ENCODE assay signal across 1 cellular context in the genomic region with DNA sequence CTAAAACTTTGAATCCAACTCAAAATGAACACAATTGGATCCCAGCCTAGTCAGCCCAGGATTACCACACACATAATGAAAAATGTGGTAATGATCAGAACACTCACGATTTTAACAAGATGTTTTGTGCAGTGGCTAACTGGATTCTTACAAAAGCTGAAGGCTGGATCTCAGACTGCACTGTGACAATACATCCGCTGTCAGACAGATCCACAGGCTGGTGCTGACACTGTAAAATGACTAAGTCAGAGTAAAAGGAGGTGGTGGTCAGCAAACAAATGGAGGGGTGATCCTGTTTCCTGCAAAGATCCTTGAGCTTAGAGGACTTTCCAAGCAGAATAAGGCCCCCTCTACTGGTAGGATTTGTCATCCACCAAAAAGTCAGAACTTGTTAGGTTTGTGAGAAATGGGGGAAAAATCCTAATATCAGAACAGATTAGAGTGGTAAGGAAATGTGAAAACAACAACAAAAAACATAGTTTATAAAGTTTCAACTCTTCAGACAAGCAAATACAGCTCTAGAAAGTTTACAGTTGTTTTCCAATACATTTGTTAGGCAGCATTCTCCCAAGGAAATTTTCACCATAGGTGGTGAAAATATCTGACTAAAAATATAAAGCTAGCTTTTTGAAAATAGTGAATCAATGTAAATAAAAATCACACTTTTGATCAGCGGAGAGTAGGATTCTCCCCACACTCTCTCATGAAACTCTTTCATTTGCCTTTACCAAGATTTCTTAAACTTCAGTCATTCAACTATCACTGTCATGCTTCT.
TF ChIP-seq lines count a peak whose summit lies in the region.

No MANE protein-coding gene starts in this region.

TF ChIP-seq in HepG2, 621 proteins besides CTCF, POLR2A, EP300 and RAD21 (continued from another document and continues in another):
- TF ChIP-seq, protein P1, sequence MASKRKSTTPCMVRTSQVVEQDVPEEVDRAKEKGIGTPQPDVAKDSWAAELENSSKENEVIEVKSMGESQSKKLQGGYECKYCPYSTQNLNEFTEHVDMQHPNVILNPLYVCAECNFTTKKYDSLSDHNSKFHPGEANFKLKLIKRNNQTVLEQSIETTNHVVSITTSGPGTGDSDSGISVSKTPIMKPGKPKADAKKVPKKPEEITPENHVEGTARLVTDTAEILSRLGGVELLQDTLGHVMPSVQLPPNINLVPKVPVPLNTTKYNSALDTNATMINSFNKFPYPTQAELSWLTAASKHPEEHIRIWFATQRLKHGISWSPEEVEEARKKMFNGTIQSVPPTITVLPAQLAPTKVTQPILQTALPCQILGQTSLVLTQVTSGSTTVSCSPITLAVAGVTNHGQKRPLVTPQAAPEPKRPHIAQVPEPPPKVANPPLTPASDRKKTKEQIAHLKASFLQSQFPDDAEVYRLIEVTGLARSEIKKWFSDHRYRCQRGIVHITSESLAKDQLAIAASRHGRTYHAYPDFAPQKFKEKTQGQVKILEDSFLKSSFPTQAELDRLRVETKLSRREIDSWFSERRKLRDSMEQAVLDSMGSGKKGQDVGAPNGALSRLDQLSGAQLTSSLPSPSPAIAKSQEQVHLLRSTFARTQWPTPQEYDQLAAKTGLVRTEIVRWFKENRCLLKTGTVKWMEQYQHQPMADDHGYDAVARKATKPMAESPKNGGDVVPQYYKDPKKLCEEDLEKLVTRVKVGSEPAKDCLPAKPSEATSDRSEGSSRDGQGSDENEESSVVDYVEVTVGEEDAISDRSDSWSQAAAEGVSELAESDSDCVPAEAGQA (IDR thresholded peaks at IDR 0.05; ENCODE audit: low read depth) = no peak
- TF ChIP-seq, protein P1 (CRISPR knock-in tag; IDR thresholded peaks at IDR 0.05; ENCODE audit: borderline replicate concordance) = no peak
- TF ChIP-seq HDAC2 (CRISPR knock-in tag; IDR thresholded peaks at IDR 0.05) (no peak), KAT2B (IDR thresholded peaks at IDR 0.05; ENCODE audit: borderline replicate concordance, low read depth, low read length) (no peak), ATF1 (CRISPR knock-in tag; IDR thresholded peaks at IDR 0.05) (no peak), THAP9 (CRISPR knock-in tag; IDR thresholded peaks at IDR 0.05; ENCODE audit: borderline replicate concordance) (no peak), ZNF512 (CRISPR knock-in tag; IDR thresholded peaks at IDR 0.05) (no peak), ELK4 (CRISPR knock-in tag; IDR thresholded peaks at IDR 0.05; ENCODE audit: borderline replicate concordance) (no peak), TOPORS (CRISPR knock-in tag; IDR thresholded peaks at IDR 0.05) (no peak), SALL1 (CRISPR knock-in tag; IDR thresholded peaks at IDR 0.05) (peak; percentile 56; the same call in 1 of the 2 replicates), ISX (CRISPR knock-in tag; conservative IDR thresholded peaks at IDR 0.05) (no peak), ETV5 (CRISPR knock-in tag; IDR thresholded peaks at IDR 0.05; ENCODE audit: borderline replicate concordance) (peak; percentile 57; the same call in 1 of the 2 replicates), ZEB1 (IDR thresholded peaks at IDR 0.05; ENCODE audit: insufficient replicate concordance, low read depth) (no peak), ZFP62 (CRISPR knock-in tag; IDR thresholded peaks at IDR 0.05) (no peak), FOXP4 (CRISPR knock-in tag; IDR thresholded peaks at IDR 0.05) (no peak), SOX13 (IDR thresholded peaks at IDR 0.05) (no peak), SOX13 (CRISPR knock-in tag; conservative IDR thresholded peaks at IDR 0.05 in 1 of 2, IDR thresholded peaks at IDR 0.05 in 1 of 2) (peak in 1 of 2 experiments; percentile 35; a peak in 1 of 4 replicates), ZSCAN22 (CRISPR knock-in tag; IDR thresholded peaks at IDR 0.05) (no peak), NR2C2 (CRISPR knock-in tag; IDR thresholded peaks at IDR 0.05; ENCODE audit: borderline replicate concordance) (no peak), ZGPAT (CRISPR knock-in tag; IDR thresholded peaks at IDR 0.05) (0 out of 2 replicates have a peak, but pooled peaks have one; percentile 21)
- TF ChIP-seq, protein P2, sequence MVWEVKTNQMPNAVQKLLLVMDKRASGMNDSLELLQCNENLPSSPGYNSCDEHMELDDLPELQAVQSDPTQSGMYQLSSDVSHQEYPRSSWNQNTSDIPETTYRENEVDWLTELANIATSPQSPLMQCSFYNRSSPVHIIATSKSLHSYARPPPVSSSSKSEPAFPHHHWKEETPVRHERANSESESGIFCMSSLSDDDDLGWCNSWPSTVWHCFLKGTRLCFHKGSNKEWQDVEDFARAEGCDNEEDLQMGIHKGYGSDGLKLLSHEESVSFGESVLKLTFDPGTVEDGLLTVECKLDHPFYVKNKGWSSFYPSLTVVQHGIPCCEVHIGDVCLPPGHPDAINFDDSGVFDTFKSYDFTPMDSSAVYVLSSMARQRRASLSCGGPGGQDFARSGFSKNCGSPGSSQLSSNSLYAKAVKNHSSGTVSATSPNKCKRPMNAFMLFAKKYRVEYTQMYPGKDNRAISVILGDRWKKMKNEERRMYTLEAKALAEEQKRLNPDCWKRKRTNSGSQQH (CRISPR knock-in tag; IDR thresholded peaks at IDR 0.05; ENCODE audit: low read depth) = peak; percentile 77; the same call in 1 of the 2 replicates
- TF ChIP-seq, protein P3, sequence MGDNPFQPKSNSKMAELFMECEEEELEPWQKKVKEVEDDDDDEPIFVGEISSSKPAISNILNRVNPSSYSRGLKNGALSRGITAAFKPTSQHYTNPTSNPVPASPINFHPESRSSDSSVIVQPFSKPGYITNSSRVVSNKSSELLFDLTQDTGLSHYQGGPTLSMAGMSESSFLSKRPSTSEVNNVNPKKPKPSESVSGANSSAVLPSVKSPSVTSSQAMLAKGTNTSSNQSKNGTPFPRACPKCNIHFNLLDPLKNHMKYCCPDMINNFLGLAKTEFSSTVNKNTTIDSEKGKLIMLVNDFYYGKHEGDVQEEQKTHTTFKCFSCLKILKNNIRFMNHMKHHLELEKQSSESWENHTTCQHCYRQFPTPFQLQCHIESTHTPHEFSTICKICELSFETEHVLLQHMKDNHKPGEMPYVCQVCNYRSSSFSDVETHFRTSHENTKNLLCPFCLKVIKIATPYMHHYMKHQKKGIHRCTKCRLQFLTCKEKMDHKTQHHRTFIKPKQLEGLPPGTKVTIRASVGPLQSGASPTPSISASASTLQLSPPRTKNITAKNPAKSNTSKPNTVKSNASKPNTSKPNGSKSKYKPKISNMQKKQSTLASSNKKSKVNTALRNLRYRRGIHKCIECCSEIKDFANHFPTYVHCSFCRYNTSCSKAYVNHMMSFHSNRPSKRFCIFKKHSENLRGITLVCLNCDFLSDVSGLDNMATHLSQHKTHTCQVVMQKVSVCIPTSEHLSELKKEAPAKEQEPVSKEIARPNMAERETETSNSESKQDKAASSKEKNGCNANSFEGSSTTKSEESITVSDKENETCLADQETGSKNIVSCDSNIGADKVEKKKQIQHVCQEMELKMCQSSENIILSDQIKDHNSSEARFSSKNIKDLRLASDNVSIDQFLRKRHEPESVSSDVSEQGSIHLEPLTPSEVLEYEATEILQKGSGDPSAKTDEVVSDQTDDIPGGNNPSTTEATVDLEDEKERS (CRISPR knock-in tag; IDR thresholded peaks at IDR 0.05) = no peak
- TF ChIP-seq, protein P4, sequence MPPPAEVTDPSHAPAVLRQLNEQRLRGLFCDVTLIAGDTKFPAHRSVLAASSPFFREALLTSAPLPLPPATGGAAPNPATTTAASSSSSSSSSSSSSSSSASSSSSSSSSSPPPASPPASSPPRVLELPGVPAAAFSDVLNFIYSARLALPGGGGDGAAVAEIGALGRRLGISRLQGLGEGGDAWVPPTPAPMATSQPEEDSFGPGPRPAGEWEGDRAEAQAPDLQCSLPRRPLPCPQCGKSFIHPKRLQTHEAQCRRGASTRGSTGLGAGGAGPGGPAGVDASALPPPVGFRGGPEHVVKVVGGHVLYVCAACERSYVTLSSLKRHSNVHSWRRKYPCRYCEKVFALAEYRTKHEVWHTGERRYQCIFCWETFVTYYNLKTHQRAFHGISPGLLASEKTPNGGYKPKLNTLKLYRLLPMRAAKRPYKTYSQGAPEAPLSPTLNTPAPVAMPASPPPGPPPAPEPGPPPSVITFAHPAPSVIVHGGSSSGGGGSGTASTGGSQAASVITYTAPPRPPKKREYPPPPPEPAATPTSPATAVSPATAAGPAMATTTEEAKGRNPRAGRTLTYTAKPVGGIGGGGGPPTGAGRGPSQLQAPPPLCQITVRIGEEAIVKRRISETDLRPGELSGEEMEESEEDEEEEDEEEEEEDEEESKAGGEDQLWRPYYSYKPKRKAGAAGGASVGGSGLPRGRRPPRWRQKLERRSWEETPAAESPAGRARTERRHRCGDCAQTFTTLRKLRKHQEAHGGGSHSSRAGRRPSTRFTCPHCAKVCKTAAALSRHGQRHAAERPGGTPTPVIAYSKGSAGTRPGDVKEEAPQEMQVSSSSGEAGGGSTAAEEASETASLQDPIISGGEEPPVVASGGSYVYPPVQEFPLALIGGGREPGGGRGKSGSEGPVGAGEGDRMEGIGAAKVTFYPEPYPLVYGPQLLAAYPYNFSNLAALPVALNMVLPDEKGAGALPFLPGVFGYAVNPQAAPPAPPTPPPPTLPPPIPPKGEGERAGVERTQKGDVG (CRISPR knock-in tag; IDR thresholded peaks at IDR 0.05; ENCODE audit: borderline replicate concordance) = no peak
